In the genomic region with DNA sequence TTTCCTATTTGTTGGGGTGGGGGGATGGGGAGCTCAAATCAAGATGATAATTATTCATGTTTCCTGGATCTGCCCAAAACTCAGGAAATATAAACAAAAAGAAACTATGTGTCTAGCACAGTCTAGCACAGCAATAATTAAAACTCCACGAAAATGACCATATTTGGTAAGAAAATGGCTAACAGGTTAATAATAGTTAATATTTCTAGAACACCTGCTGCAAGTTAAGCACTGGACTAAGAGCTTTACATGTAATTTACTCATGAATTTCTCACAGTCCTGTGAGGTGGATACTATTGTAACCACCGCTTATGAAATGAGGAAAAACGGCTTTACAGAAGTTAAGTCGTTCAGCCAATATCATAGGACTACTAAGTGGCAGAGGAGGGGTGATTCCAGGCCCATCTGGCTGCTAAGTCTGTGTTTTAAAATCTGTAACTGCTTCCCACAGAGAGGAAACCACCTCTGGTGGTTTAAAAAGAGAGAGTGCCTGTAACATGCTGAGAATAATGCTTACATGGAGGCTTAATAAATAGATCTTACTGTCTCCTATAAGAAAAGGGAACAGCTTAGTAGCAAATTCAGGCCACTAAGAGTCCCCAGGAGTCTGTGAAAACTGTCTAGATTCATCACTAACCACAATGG, we compare ENCODE assay signal across 18 cellular contexts.
DNase-seq lines count a peak whose midpoint lies in the region; ATAC-seq and TF ChIP-seq lines count a peak whose summit lies in the region.
"Had no signal": no experiment of that assay in that cellular context is flagged by ENCODE, and none has a peak within 500 bp of the region (broad histone marks: within the 10 kb centered on the region; RNA-seq: fewer than 3 reads in every experiment).

No MANE protein-coding gene starts in this region.

- H3K4me3 ChIP-seq in WERI-Rb-1 (ENCODE audit: low read depth, low read length), result no peak overlapping the region

- H3K36me3 ChIP-seq in WERI-Rb-1, result peaks cover 3% of the 10 kb centered on the region; the same call in 1 of the 2 replicates

- H3K27ac ChIP-seq in WERI-Rb-1, result peak overlapping the region; percentile 13; the same call in 1 of the 2 replicates

- H3K27me3 ChIP-seq in WERI-Rb-1 (ENCODE audit: insufficient read depth, low read depth, severe bottlenecking), result no peaks in the 10 kb centered on the region

- DNase-seq in WERI-Rb-1 (peak; percentile 44), NCI-H446 (lab: John Stamatoyannopoulos, UW) (no peak), HPDE6-E6E7 (ENCODE audit: extremely low spot score) (no peak)
- DNase-seq in stimulated activated CD4-positive, alpha-beta T cell treated with anti-CD3 and anti-CD28 coated beads, Interleukin-2, amount 100 ng/mL, for 48 hours, result no peak
- DNase-seq in activated naive CD4-positive, alpha-beta T cell treated with Interleukin-2 at 50 U/mL for 16 hours, result no peak
- DNase-seq: activated CD4-positive, alpha-beta T cell treated with anti-CD3 and anti-CD28 coated beads, Interleukin-2, amount 50 U/mL, for 48 hours; activated naive CD4-positive, alpha-beta T cell treated with anti-CD3 and anti-CD28 coated beads, Interleukin-2, amount 10 ng/mL, durations not matched to agents 7 days and 5 days; activated T-cell treated with anti-CD3 and anti-CD28 coated beads for 4 hours; DMS53; hippocampal formation; islet precursor cell; Karpas-422; naive thymus-derived CD8-positive, alpha-beta T cell; NCI-H1436 treated with DMSO at 0.1 percent for 48 hours; stimulated activated CD4-positive, alpha-beta T cell treated with anti-CD3 and anti-CD28 coated beads, Interleukin-2, amount 100 ng/mL, for 24 hours had no signal

- H3K9me3 ChIP-seq in WERI-Rb-1 (ENCODE audit: severe bottlenecking), result no peaks in the 10 kb centered on the region

- no peak for TF ChIP-seq CTCF in WERI-Rb-1 (IDR thresholded peaks at IDR 0.05; ENCODE audit: low read depth, low read length)

- ATAC-seq in GM18511 (IDR thresholded peaks at IDR 0.05; ENCODE audit: unreplicated experiment) (peak; percentile 63), GM19463 (IDR thresholded peaks at IDR 0.05; ENCODE audit: unreplicated experiment) (peak; percentile 71), HG03175 (IDR thresholded peaks at IDR 0.05; ENCODE audit: unreplicated experiment) (peak; percentile 63)
- ATAC-seq: naive thymus-derived CD8-positive, alpha-beta T cell had no signal
